Comparison of ENCODE assay signal across 1 cellular context in the genomic region with DNA sequence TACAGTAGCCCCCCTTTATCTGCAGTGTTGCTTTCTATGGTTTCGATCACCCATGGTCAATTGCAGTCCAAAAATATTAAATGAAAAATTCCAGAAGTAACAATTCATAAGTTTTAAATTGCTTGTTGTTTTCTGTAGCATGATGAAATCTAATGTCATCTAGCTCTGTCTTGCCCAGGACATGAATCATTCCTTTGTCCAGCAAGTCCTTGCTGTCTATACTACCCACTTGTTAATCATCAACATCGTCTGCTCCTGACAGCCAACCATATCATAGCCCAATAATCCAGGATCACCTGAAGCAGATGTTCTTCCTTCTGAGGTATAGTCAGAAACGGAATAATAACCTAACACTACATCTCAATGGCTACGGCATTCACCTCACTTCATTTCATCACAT.
TF ChIP-seq lines count a peak whose summit lies in the region.

No MANE protein-coding gene starts in this region.

TF ChIP-seq in HEK293T, 16 proteins besides CTCF, POLR2A, EP300 and RAD21 (continued from another document):
- no peak for TF ChIP-seq NFRKB (IDR thresholded peaks at IDR 0.05)
